24 cellular contexts compared by ENCODE assay signal in genomic region chr1:225850370-225850769, GRCh38. TPM values are rescaled to one million over a fixed set of nuclear protein-coding genes. Genes with fewer than 3 reads are reported as not detected.
DNase-seq lines count a peak whose midpoint lies in the region; ATAC-seq, FAIRE-seq and TF ChIP-seq lines count a peak whose summit lies in the region.
"Had no signal": no experiment of that assay in that cellular context is flagged by ENCODE, and none has a peak within 500 bp of the region (broad histone marks: within the 10 kb centered on the region; RNA-seq: fewer than 3 reads in every experiment).

No MANE protein-coding gene starts in this region.

- peaks cover 42% of the 10 kb centered on the region for H3K4me1 Mint-ChIP-seq in activated CD4-positive, alpha-beta T cell treated with anti-CD3 and anti-CD28 coated beads for 36 hours

- peaks cover 64% of the 10 kb centered on the region for H3K4me1 ChIP-seq in OCI-LY7 (ENCODE audit: insufficient read depth, low read length, poor library complexity, severe bottlenecking)
- H3K4me1 ChIP-seq in spleen, result peaks cover 27 to 88% (median 51%) of the 10 kb centered on the region in 6 donors

- H3K9me3 ChIP-seq in OCI-LY7 (ENCODE audit: low read length) (peaks cover 9% of the 10 kb centered on the region; the same call in 1 of the 2 replicates), spleen (no peaks in the 10 kb centered on the region)
- H3K9me3 ChIP-seq: heart right ventricle, MG63, upper lobe of right lung had no signal

- TF ChIP-seq POLR2A in spleen (IDR thresholded peaks at IDR 0.05), result no peak

- no peak overlapping the region for H2AFZ ChIP-seq in OCI-LY7 (ENCODE audit: low read length)

- 92 to 94% (median 93%) methylated on average over 7 of the region's 7 CpGs for WGBS in spleen, 5 donors

- no peaks in the 10 kb centered on the region for H3K9me2 ChIP-seq in OCI-LY7 (ENCODE audit: insufficient read depth, low read length)

- intact Hi-C loops in activated CD4-positive, alpha-beta T cell treated with anti-CD3 and anti-CD28 coated beads for 36 hours (cut with DNase I, micrococcal nuclease), result no loop called here
- intact Hi-C loops in OCI-LY7 (cut with micrococcal nuclease; ENCODE audit: unreplicated experiment), result no loop called here
- intact Hi-C loops in spleen (cut with DNase I; ENCODE audit: low total_unique reads), result no loop called here

- H3K27ac Mint-ChIP-seq in activated CD4-positive, alpha-beta T cell treated with anti-CD3 and anti-CD28 coated beads for 36 hours, result peak overlapping the region; percentile 56
- H3K27ac Mint-ChIP-seq: activated T-helper 1 cell treated with anti-CD3 and anti-CD28 coated beads, Interleukin-12 subunit alpha, Interleukin-12 subunit beta, Interleukin-2, Interleukin-4 antibody, amounts not matched to agents 30 ng/mL and 10 ng/mL and 1 ng/mL, durations not matched to agents 14 hours and 24 hours and 36 hours had no signal

- no peak overlapping the region for H3K4me2 ChIP-seq in OCI-LY7 (ENCODE audit: low read length)

- H3K9me3 Mint-ChIP-seq in activated CD4-positive, alpha-beta T cell treated with anti-CD3 and anti-CD28 coated beads for 36 hours (ENCODE audit: low read depth), result no peaks in the 10 kb centered on the region
- H3K9me3 Mint-ChIP-seq: activated T-helper 1 cell treated with anti-CD3 and anti-CD28 coated beads, Interleukin-12 subunit alpha, Interleukin-12 subunit beta, Interleukin-2, Interleukin-4 antibody, amounts not matched to agents 30 ng/mL and 10 ng/mL and 1 ng/mL, durations not matched to agents 14 hours and 24 hours and 36 hours had no signal

- no TSS peak for BruUV-seq in OCI-LY7 (replicated peaks; lab: Mats Ljungman, UMichigan)

- no peak overlapping the region for H3K4me3 ChIP-seq in OCI-LY7 (ENCODE audit: low read depth, low read length, poor library complexity, severe bottlenecking)
- H3K4me3 ChIP-seq in spleen, result no peak overlapping the region
- H3K4me3 ChIP-seq: GM12878, heart right ventricle, MG63, skin epidermis, upper lobe of right lung had no signal

- TF ChIP-seq CTCF in OCI-LY7 (conservative IDR thresholded peaks at IDR 0.05; ENCODE audit: low read length) (no peak), spleen (IDR thresholded peaks at IDR 0.05 in 8 of 11, conservative IDR thresholded peaks at IDR 0.05 in 3 of 11) (no peak)

- POLR2A ChIA-PET in activated CD4-positive, alpha-beta T cell treated with anti-CD3 and anti-CD28 coated beads for 36 hours (lab: Charles Lee), result no interaction called here
- POLR2A ChIA-PET in OCI-LY7 (lab: Charles Lee), result no interaction called here

- no peak for FAIRE-seq in RCC 7860 (lab: Jason Lieb, UNC)
- FAIRE-seq: GM12878 had no signal

- H3K4me3 Mint-ChIP-seq in activated CD4-positive, alpha-beta T cell treated with anti-CD3 and anti-CD28 coated beads for 36 hours, result no peak overlapping the region
- H3K4me3 Mint-ChIP-seq: activated T-helper 1 cell treated with anti-CD3 and anti-CD28 coated beads, Interleukin-12 subunit alpha, Interleukin-12 subunit beta, Interleukin-2, Interleukin-4 antibody, amounts not matched to agents 30 ng/mL and 10 ng/mL and 1 ng/mL, durations not matched to agents 14 hours and 24 hours and 36 hours had no signal

- no peaks in the 10 kb centered on the region for H3K27me3 ChIP-seq in spleen (replicated peaks in 1 of 7)
- H3K27me3 ChIP-seq: heart right ventricle, MG63, upper lobe of right lung had no signal

- H4K20me1 ChIP-seq in OCI-LY7 (ENCODE audit: insufficient read depth, low read length), result no peaks in the 10 kb centered on the region

- DNase-seq in activated CD4-positive, alpha-beta T cell treated with anti-CD3 and anti-CD28 coated beads for 36 hours, result no peak
- DNase-seq in activated CD4-positive, alpha-beta T cell treated with anti-CD3 and anti-CD28 coated beads, Interleukin-2, amount 50 U/mL, for 4 hours, result no peak
- DNase-seq in OCI-LY7 (ENCODE audit: low spot score) (no peak), spleen (no peak), islet precursor cell (no peak), RCC 7860 (ENCODE audit: low spot score) (no peak), Ammon's horn (ENCODE audit: low spot score) (no peak)
- DNase-seq: activated CD4-positive, CD25-positive, alpha-beta regulatory T cell treated with anti-CD3 and anti-CD28 coated beads, Interleukin-2, amount 50 U/mL, for 72 hours; effector CD4-positive, alpha-beta T cell; foreskin fibroblast; HCEC 1CT; MG63; NCI-H1417; PC-3; stimulated activated CD4-positive, alpha-beta T cell treated with anti-CD3 and anti-CD28 coated beads, Interleukin-2, amount 100 ng/mL, for 24 hours; upper lobe of right lung had no signal

- H3K27ac ChIP-seq in OCI-LY7 (ENCODE audit: low read depth, low read length, poor library complexity, severe bottlenecking) (peak overlapping the region; percentile 97), cingulate gyrus (ENCODE audit: low read depth, low read length) (peak overlapping the region; percentile 98), spleen (peak overlapping the region in 5 of 8 donors; percentile 72 to 90 (median 74))
- H3K27ac ChIP-seq: 22Rv1 had no signal

- ATAC-seq in activated CD4-positive, alpha-beta T cell treated with anti-CD3 and anti-CD28 coated beads for 36 hours, result no peak
- ATAC-seq: GM12878, heart right ventricle, left colon, PC-3, upper lobe of right lung had no signal

- no peaks in the 10 kb centered on the region for H3K79me2 ChIP-seq in OCI-LY7 (ENCODE audit: insufficient read depth, low read depth, low read length)

- no peaks in the 10 kb centered on the region for H3K27me3 Mint-ChIP-seq in activated CD4-positive, alpha-beta T cell treated with anti-CD3 and anti-CD28 coated beads for 36 hours

- H3K36me3 ChIP-seq in OCI-LY7 (ENCODE audit: insufficient read depth, low read length) (peaks cover 45% of the 10 kb centered on the region), spleen (peaks cover 3 to 100% (median 53%) of the 10 kb centered on the region in 6 donors)

- CTCF ChIA-PET in activated CD4-positive, alpha-beta T cell treated with anti-CD3 and anti-CD28 coated beads for 36 hours (lab: Charles Lee), result interaction anchor here (0.5 kb wide), 1 partner anchor 23 kb away, joined by 3 read pairs; no protein-coding TSS in a partner anchor
- CTCF ChIA-PET in OCI-LY7 (lab: Charles Lee; ENCODE audit: unreplicated experiment), result no interaction called here

- peaks cover 46% of the 10 kb centered on the region for H3K36me3 Mint-ChIP-seq in activated CD4-positive, alpha-beta T cell treated with anti-CD3 and anti-CD28 coated beads for 36 hours (ENCODE audit: low read depth)

RNA-seq across cellular contexts. Expression of gene TMEM63A, which starts 31.8 kb away (rescaled TPM):
- total RNA-seq in activated CD4-positive, alpha-beta T cell treated with anti-CD3 and anti-CD28 coated beads for 36 hours, result 10 to 100 TPM; 47.3 to 48.0 TPM
- total RNA-seq in OCI-LY7 (2014; rRNA removed; shearing (Covaris generic)), result 20.9 and 21.0 TPM in 2 replicates
- total RNA-seq in OCI-LY7 (2022), result 46.5 and 53.3 TPM in 2 replicates
- 100 to 1,000 TPM in 5 of 7 donors, 10 to 100 TPM in 2; 93.9 to 143 (median 122) TPM for total RNA-seq in spleen
- polyA plus RNA-seq in spleen, result 10 to 100 TPM; 15.0 to 47.4 (median 23.6) TPM

RNA-seq across cellular contexts. Expression of gene LEFTY1, which starts 38.6 kb away (rescaled TPM):
- total RNA-seq in activated CD4-positive, alpha-beta T cell treated with anti-CD3 and anti-CD28 coated beads for 36 hours, result not detected
- total RNA-seq in OCI-LY7 (2014; rRNA removed; shearing (Covaris generic)), result 0.09 TPM in 1 of 2 replicates, not detected in the other
- total RNA-seq in OCI-LY7 (2022) (0.44 and 1.0 TPM in 2 replicates), spleen (under 1 TPM in 4 of 7 donors, not detected in 3; 0.34 to 0.95 (median 0.48) TPM)
- under 1 TPM; 0.06 to 0.09 (median 0.09) TPM for polyA plus RNA-seq in spleen
- total RNA-seq: activated T-helper 1 cell treated with anti-CD3 and anti-CD28 coated beads, Interleukin-12 subunit alpha, Interleukin-12 subunit beta, Interleukin-2, Interleukin-4 antibody, amounts not matched to agents 30 ng/mL and 10 ng/mL and 1 ng/mL, durations not matched to agents 14 hours and 24 hours and 36 hours; cerebellum; PC-3 had no signal

RNA-seq across cellular contexts. Expression of gene EPHX1, which starts 40.4 kb away (rescaled TPM):
- total RNA-seq in activated CD4-positive, alpha-beta T cell treated with anti-CD3 and anti-CD28 coated beads for 36 hours, result 1 to 10 TPM; 2.5 to 2.6 TPM
- total RNA-seq in OCI-LY7 (2014; rRNA removed; shearing (Covaris generic)), result 0.41 and 0.44 TPM in 2 replicates
- total RNA-seq in OCI-LY7 (2022) (0.89 and 1.3 TPM in 2 replicates), spleen (10 to 100 TPM; 30.1 to 92.8 (median 81.4) TPM)
- polyA plus RNA-seq in spleen, result 10 to 100 TPM in 2 of 3 donors, 1 to 10 TPM in 1; 3.9 to 12.2 (median 10.7) TPM

Comparison
In these comparisons a context has a peak if more than half of its experiments do, and no peak if none do; other contexts are left out.
1. RNA of gene EPHX1, which starts 40.4 kb away (total RNA-seq): 30.1 to 92.8 TPM in spleen; 2.5 to 2.6 TPM in activated CD4-positive, alpha-beta T cell treated with anti-CD3 and anti-CD28 coated beads for 36 hours and 0.41 to 1.3 TPM in OCI-LY7; every median in the first group is over 4 times any median in the second.
2. Peak in every context shown above with its lines, with median percentiles within 50 percentile points of each other: H3K27ac ChIP-seq.